Comparison of ENCODE assay signal across 1 cellular context in genomic region chr1:219399446-219399845, GRCh38.
TF ChIP-seq lines count a peak whose summit lies in the region.

No MANE protein-coding gene starts in this region.

TF ChIP-seq in GM23338, 12 proteins besides CTCF, POLR2A, EP300 and RAD21 (continued from another document):
- no peak for TF ChIP-seq ZNF462 (CRISPR knock-in tag; IDR thresholded peaks at IDR 0.05)
- TF ChIP-seq CREB1 (CRISPR knock-in tag; IDR thresholded peaks at IDR 0.05; ENCODE audit: low read depth), result no peak
- no peak for TF ChIP-seq POLR2AphosphoS5 (IDR thresholded peaks at IDR 0.05; ENCODE audit: low read depth)
- TF ChIP-seq NANOG (IDR thresholded peaks at IDR 0.05; ENCODE audit: borderline replicate concordance), result no peak
- no peak for TF ChIP-seq EZH2 (IDR thresholded peaks at IDR 0.05; ENCODE audit: low read depth, unreplicated experiment)
- no peak for TF ChIP-seq ZNF114 (CRISPR knock-in tag; IDR thresholded peaks at IDR 0.05)
- TF ChIP-seq REST (IDR thresholded peaks at IDR 0.05; ENCODE audit: unreplicated experiment), result no peak
- TF ChIP-seq ETS1 (IDR thresholded peaks at IDR 0.05), result no peak
